In genomic region chr11:77636738-77637344, GRCh38 we compare ENCODE assay signal across 8 cellular contexts. TPM values are rescaled to one million over a fixed set of nuclear protein-coding genes. Genes with fewer than 3 reads are reported as not detected.
DNase-seq lines count a peak whose midpoint lies in the region; ATAC-seq and TF ChIP-seq lines count a peak whose summit lies in the region.

No MANE protein-coding gene starts in this region.

- POLR2A ChIA-PET in T-cell (lab: Charles Lee): no interaction called here

- H3K4me3 Mint-ChIP-seq in activated naive CD4-positive, alpha-beta T cell treated with anti-CD3 and anti-CD28 coated beads, Interleukin-2, amount 50 U/mL, for 24 hours: peak overlapping the region; percentile 94
- H3K4me3 Mint-ChIP-seq in T-cell: peak overlapping the region; percentile 92 to 95 (median 93)

- TF ChIP-seq CTCF in gastroesophageal sphincter (IDR thresholded peaks at IDR 0.05): no peak

- peak overlapping the region in 2 of 4 donors; percentile 83 to 84 for H3K27ac ChIP-seq in gastroesophageal sphincter
- H3K27ac ChIP-seq in skin epidermis: peak overlapping the region in 20 of 21 experiments; percentile 67 to 92 (median 79)

- peak overlapping the region; percentile 47 to 93 for H3K4me3 ChIP-seq in gastroesophageal sphincter
- H3K4me3 ChIP-seq in skin epidermis: peak overlapping the region; percentile 60 to 98 (median 72)

- H3K4me1 ChIP-seq in gastroesophageal sphincter: peaks cover 3 to 43% (median 14%) of the 10 kb centered on the region in 3 donors

- H3K27ac Mint-ChIP-seq in activated naive CD4-positive, alpha-beta T cell treated with anti-CD3 and anti-CD28 coated beads, Interleukin-2, amount 50 U/mL, for 24 hours: peak overlapping the region; percentile 69
- peak overlapping the region; percentile 58 to 96 for H3K27ac Mint-ChIP-seq in T-cell

- no peaks in the 10 kb centered on the region for H3K27me3 ChIP-seq in gastroesophageal sphincter

- TF ChIP-seq POLR2A in gastroesophageal sphincter (IDR thresholded peaks at IDR 0.05): no peak

- H3K36me3 ChIP-seq in gastroesophageal sphincter: no peaks in the 10 kb centered on the region

- no peaks in the 10 kb centered on the region for H3K9me3 ChIP-seq in gastroesophageal sphincter

- WGBS in gastroesophageal sphincter (ENCODE audit: low coverage in 1 of 2), 2 donors: 4 to 8% methylated on average over 6 to 8 of the region's 14 CpGs

- no peak for TF ChIP-seq EP300 in gastroesophageal sphincter (IDR thresholded peaks at IDR 0.05)

- peaks cover 42% of the 10 kb centered on the region for H3K4me1 Mint-ChIP-seq in activated naive CD4-positive, alpha-beta T cell treated with anti-CD3 and anti-CD28 coated beads, Interleukin-2, amount 50 U/mL, for 24 hours
- H3K4me1 Mint-ChIP-seq in T-cell: peaks cover 29 to 48% (median 47%) of the 10 kb centered on the region in 3 donors

- no peaks in the 10 kb centered on the region for H3K27me3 Mint-ChIP-seq in activated naive CD4-positive, alpha-beta T cell treated with anti-CD3 and anti-CD28 coated beads, Interleukin-2, amount 50 U/mL, for 24 hours
- H3K27me3 Mint-ChIP-seq in T-cell: peaks cover 0 to 2% of the 10 kb centered on the region in 2 donors

- H3K9me3 Mint-ChIP-seq in activated naive CD4-positive, alpha-beta T cell treated with anti-CD3 and anti-CD28 coated beads, Interleukin-2, amount 50 U/mL, for 24 hours: no peaks in the 10 kb centered on the region
- H3K9me3 Mint-ChIP-seq in T-cell: no peaks in the 10 kb centered on the region

- peaks cover 13% of the 10 kb centered on the region for H3K36me3 Mint-ChIP-seq in activated naive CD4-positive, alpha-beta T cell treated with anti-CD3 and anti-CD28 coated beads, Interleukin-2, amount 50 U/mL, for 24 hours
- H3K36me3 Mint-ChIP-seq in T-cell: peaks cover 7% of the 10 kb centered on the region

- DNase-seq in activated naive CD4-positive, alpha-beta T cell treated with Interleukin-2 at 50 U/mL for 16 hours: no peak
- DNase-seq in T-cell (no peak), NCI-H1930 (lab: John Stamatoyannopoulos, UW) (no peak)

- CTCF ChIA-PET in T-cell (lab: Charles Lee): no interaction called here

- ATAC-seq in T-cell (replicated peaks in 1 of 4): no peak
- no peak for ATAC-seq in gastroesophageal sphincter
- ATAC-seq in GM21390 (IDR thresholded peaks at IDR 0.05; ENCODE audit: unreplicated experiment): no peak
- ATAC-seq in GM18909 (IDR thresholded peaks at IDR 0.05; ENCODE audit: poor library complexity, unreplicated experiment): no peak

RNA-seq across cellular contexts. Expression of gene CLNS1A, which starts 0.8 kb away (rescaled TPM):
- total RNA-seq in T-cell (100 to 1,000 TPM in 4 of 5 donors, 10 to 100 TPM in 1; 69.6 to 112 (median 103) TPM), gastroesophageal sphincter (10 to 100 TPM; 53.6 to 98.6 (median 79.9) TPM)

RNA-seq across cellular contexts. Expression of gene AQP11, which starts 47.1 kb away (rescaled TPM):
- under 1 TPM in 4 of 5 donors, not detected in 1; 0.19 to 0.49 (median 0.28) TPM for total RNA-seq in T-cell
- total RNA-seq in gastroesophageal sphincter: 1 to 10 TPM in 2 of 4 donors, under 1 TPM in 1, not detected in 1; 0.96 to 1.5 (median 1.1) TPM
